ENCODE assay signal across 11 cellular contexts in the genomic region with DNA sequence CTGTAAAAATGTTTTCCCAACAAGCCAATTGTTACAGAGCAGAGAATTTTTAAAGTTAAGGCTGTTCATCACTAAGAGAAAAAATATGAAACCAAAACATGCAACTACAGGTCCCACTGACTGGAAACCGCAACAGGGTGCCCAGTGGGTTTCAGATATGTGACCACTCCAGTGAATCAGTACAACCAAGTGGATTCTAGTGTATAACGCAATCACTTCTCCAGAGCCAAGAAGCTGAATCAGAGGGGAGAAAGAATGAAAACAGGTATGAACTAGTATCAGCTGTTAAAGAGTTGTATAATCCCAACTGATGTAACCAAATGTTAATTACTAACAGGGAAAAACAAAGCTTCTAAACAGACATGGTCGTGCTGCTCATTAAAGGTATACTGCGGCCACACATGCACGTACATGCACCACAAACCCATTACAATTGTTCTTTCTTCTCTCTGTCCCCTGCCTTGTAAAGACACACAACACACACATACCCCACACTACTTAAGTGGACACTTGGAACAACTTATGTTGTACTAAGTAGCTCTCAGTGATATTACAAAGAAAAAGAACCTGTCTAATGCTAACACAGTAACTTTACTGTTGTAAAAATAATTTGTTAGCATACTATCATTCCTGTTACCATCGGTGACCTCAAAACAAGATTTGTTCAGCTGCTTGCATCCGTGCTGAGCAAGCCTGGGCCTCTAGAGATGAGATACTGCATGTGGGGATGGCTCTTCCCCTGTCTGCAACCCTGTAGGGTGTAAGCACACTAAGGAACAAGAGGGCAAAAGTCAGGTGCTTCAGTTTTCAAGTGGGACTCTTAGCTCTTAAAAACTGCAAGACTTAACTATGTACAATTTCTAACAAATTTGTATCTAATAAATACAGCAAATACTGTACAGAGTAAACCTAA.
DNase-seq lines count a peak whose midpoint lies in the region; ATAC-seq and TF ChIP-seq lines count a peak whose summit lies in the region.
"Had no signal": no experiment of that assay in that cellular context is flagged by ENCODE, and none has a peak within 500 bp of the region (broad histone marks: within the 10 kb centered on the region; RNA-seq: fewer than 3 reads in every experiment).

No MANE protein-coding gene starts in this region.

- H3K36me3 Mint-ChIP-seq in CD8-positive, alpha-beta memory T cell: no peaks in the 10 kb centered on the region
- H3K36me3 Mint-ChIP-seq in natural killer cell treated with Interleukin-12 subunit alpha and Interleukin-12 subunit beta and Interleukin-15 and Interleukin-18, amount 100 ng/mL, for 72 hours: no peaks in the 10 kb centered on the region

- H3K79me2 ChIP-seq in fibroblast of lung (ENCODE audit: control insufficient read depth, insufficient read depth, low read length): peaks cover 74% of the 10 kb centered on the region

- peaks cover 9 to 26% of the 10 kb centered on the region in 2 donors for H3K27me3 Mint-ChIP-seq in CD8-positive, alpha-beta memory T cell
- H3K27me3 Mint-ChIP-seq in natural killer cell treated with Interleukin-12 subunit alpha and Interleukin-12 subunit beta and Interleukin-15 and Interleukin-18, amount 100 ng/mL, for 72 hours: peaks cover 28% of the 10 kb centered on the region in 2 donors

- DNase-seq in GM03348 (ENCODE audit: low spot score) (peak; percentile 89), Panc1 (ENCODE audit: low read depth, low spot score) (no peak), fibroblast of lung (ENCODE audit: low read depth in 2 of 2) (peak; percentile 70 to 99), renal cortical epithelial cell (ENCODE audit: low read depth) (peak; percentile 99), GOT3 (lab: John Stamatoyannopoulos, UW) (no peak), NCI-H1092 treated with DMSO at 0.1 percent for 48 hours (lab: John Stamatoyannopoulos, UW) (no peak)
- no peak for DNase-seq in CD8-positive, alpha-beta memory T cell
- DNase-seq in natural killer cell treated with Interleukin-12 subunit alpha and Interleukin-12 subunit beta and Interleukin-15 and Interleukin-18, amount 100 ng/mL, for 72 hours (ENCODE audit: low spot score): no peak
- DNase-seq: cortex of kidney, midbrain, NCI-H1436 treated with DMSO at 0.1 percent for 48 hours had no signal

- H3K4me1 Mint-ChIP-seq in CD8-positive, alpha-beta memory T cell: no peaks in the 10 kb centered on the region
- H3K4me1 Mint-ChIP-seq in natural killer cell treated with Interleukin-12 subunit alpha and Interleukin-12 subunit beta and Interleukin-15 and Interleukin-18, amount 100 ng/mL, for 72 hours (ENCODE audit: low read depth in 2 of 2): no peaks in the 10 kb centered on the region

- POLR2A ChIA-PET in Panc1 (lab: Charles Lee): interaction anchor here (0.6 to 1.4 kb wide), 3 partner anchors 20 to 126 kb away, joined by 3 to 9 read pairs (median 4); no protein-coding TSS in a partner anchor
- POLR2A ChIA-PET in CD8-positive, alpha-beta memory T cell (lab: Charles Lee): no interaction called here

- no peaks in the 10 kb centered on the region for H3K27me3 ChIP-seq in Panc1 (ENCODE audit: control insufficient read depth, insufficient read depth, low read length)
- no peaks in the 10 kb centered on the region for H3K27me3 ChIP-seq in fibroblast of lung (ENCODE audit: control insufficient read depth, insufficient read depth, low read length)
- no peaks in the 10 kb centered on the region for H3K27me3 ChIP-seq in CD8-positive, alpha-beta memory T cell (ENCODE audit: insufficient read depth, low read length, poor library complexity, severe bottlenecking)

- H3K4me1 ChIP-seq in Panc1 (ENCODE audit: control insufficient read depth, insufficient read depth, low read length): peaks cover 77% of the 10 kb centered on the region
- peaks cover 14% of the 10 kb centered on the region for H3K4me1 ChIP-seq in fibroblast of lung (ENCODE audit: control insufficient read depth, extremely low read depth, insufficient read depth, low read length)
- H3K4me1 ChIP-seq in CD8-positive, alpha-beta memory T cell (ENCODE audit: insufficient read depth, low read length): no peaks in the 10 kb centered on the region

- H3K4me3 ChIP-seq in Panc1 (ENCODE audit: low read depth in 2 of 2, low read length in 2 of 2) (peak overlapping the region in 1 of 2 experiments; percentile 35; a peak in 1 of 4 replicates), fibroblast of lung (replicated peaks in 1 of 4; ENCODE audit: control extremely low read depth in 1 of 4, insufficient read depth in 1 of 4, low read depth in 3 of 4, low read length in 4 of 4) (no peak overlapping the region)
- no peak overlapping the region for H3K4me3 ChIP-seq in CD8-positive, alpha-beta memory T cell (ENCODE audit: low read length)

- H3K9me3 Mint-ChIP-seq in CD8-positive, alpha-beta memory T cell: peaks cover 0 to 2% (median 0%) of the 10 kb centered on the region in 5 donors
- H3K9me3 Mint-ChIP-seq in natural killer cell treated with Interleukin-12 subunit alpha and Interleukin-12 subunit beta and Interleukin-15 and Interleukin-18, amount 100 ng/mL, for 72 hours: no peaks in the 10 kb centered on the region

- no peak overlapping the region for H2AFZ ChIP-seq in fibroblast of lung (ENCODE audit: low read length)

- H3K4me2 ChIP-seq in fibroblast of lung (ENCODE audit: extremely low read depth, insufficient read depth, low read length): no peak overlapping the region

- no peak overlapping the region for H3K9ac ChIP-seq in fibroblast of lung (ENCODE audit: insufficient read depth, low read length)

- H3K9me3 ChIP-seq in Panc1 (ENCODE audit: control insufficient read depth, insufficient read depth, low read depth, low read length) (no peaks in the 10 kb centered on the region), fibroblast of lung (ENCODE audit: control insufficient read depth, insufficient read depth, low read depth, low read length) (no peaks in the 10 kb centered on the region)
- H3K9me3 ChIP-seq in CD8-positive, alpha-beta memory T cell (ENCODE audit: low read length): no peaks in the 10 kb centered on the region

- no peak overlapping the region for H3K27ac Mint-ChIP-seq in CD8-positive, alpha-beta memory T cell
- no peak overlapping the region for H3K27ac Mint-ChIP-seq in natural killer cell treated with Interleukin-12 subunit alpha and Interleukin-12 subunit beta and Interleukin-15 and Interleukin-18, amount 100 ng/mL, for 72 hours

- CTCF ChIA-PET in Panc1 (lab: Charles Lee): interaction anchor here (0.6 to 0.7 kb wide), 2 partner anchors 12 to 28 kb away, joined by 3 read pairs; no protein-coding TSS in a partner anchor
- CTCF ChIA-PET in CD8-positive, alpha-beta memory T cell (lab: Charles Lee): no interaction called here

- no peak overlapping the region for H3K4me3 Mint-ChIP-seq in CD8-positive, alpha-beta memory T cell
- no peak overlapping the region for H3K4me3 Mint-ChIP-seq in natural killer cell treated with Interleukin-12 subunit alpha and Interleukin-12 subunit beta and Interleukin-15 and Interleukin-18, amount 100 ng/mL, for 72 hours

- no peaks in the 10 kb centered on the region for H4K20me1 ChIP-seq in fibroblast of lung (ENCODE audit: control insufficient read depth, extremely low read depth, insufficient read depth, low read length)

- intact Hi-C loops in Panc1 (cut with micrococcal nuclease; ENCODE audit: unreplicated experiment): no loop called here

- H3K27ac ChIP-seq in Panc1 (ENCODE audit: low read length) (peak overlapping the region; percentile 89), fibroblast of lung (ENCODE audit: insufficient read depth, low read length) (peak overlapping the region; percentile 59)
- H3K27ac ChIP-seq in CD8-positive, alpha-beta memory T cell (ENCODE audit: low read depth, low read length): no peak overlapping the region

- no TSS peak for BruUV-seq in Panc1 (replicated peaks; lab: Mats Ljungman, UMichigan)

- ATAC-seq in Panc1: peak; percentile 37
- ATAC-seq in natural killer cell treated with Interleukin-12 subunit alpha and Interleukin-12 subunit beta and Interleukin-15 and Interleukin-18, amount 100 ng/mL, for 72 hours: no peak

- no peaks in the 10 kb centered on the region for H3K36me3 ChIP-seq in Panc1 (ENCODE audit: control insufficient read depth, insufficient read depth, low read length)
- H3K36me3 ChIP-seq in fibroblast of lung (ENCODE audit: control insufficient read depth, insufficient read depth, low read length): no peaks in the 10 kb centered on the region
- H3K36me3 ChIP-seq in CD8-positive, alpha-beta memory T cell (ENCODE audit: insufficient read depth, low read length): no peaks in the 10 kb centered on the region

- TF ChIP-seq CTCF in Panc1 (IDR thresholded peaks at IDR 0.05) (no peak), fibroblast of lung (conservative IDR thresholded peaks at IDR 0.05 in 1 of 2, IDR thresholded peaks at IDR 0.05 in 1 of 2; ENCODE audit: low read depth in 1 of 2, low read length in 2 of 2) (no peak)

- in situ Hi-C loops in Panc1 (cut with HindIII; ENCODE audit: low pct_unique_long_range_greater_than_20kb, low sequenced_read_pairs): no loop called here

Comparison
In these comparisons a context has a peak if more than half of its experiments do, and no peak if none do; other contexts are left out.
1. DNase-seq: peak in GM03348 (single experiment), fibroblast of lung (2 of 2) and renal cortical epithelial cell (single experiment); none in Panc1 (single experiment), CD8-positive, alpha-beta memory T cell (0 of 5), GOT3 (single experiment), NCI-H1092 treated with DMSO at 0.1 percent for 48 hours (single experiment) and natural killer cell treated with Interleukin-12 subunit alpha and Interleukin-12 subunit beta and Interleukin-15 and Interleukin-18, amount 100 ng/mL, for 72 hours (single experiment).